Comparison of ENCODE assay signal across 1 cellular context in the genomic region with DNA sequence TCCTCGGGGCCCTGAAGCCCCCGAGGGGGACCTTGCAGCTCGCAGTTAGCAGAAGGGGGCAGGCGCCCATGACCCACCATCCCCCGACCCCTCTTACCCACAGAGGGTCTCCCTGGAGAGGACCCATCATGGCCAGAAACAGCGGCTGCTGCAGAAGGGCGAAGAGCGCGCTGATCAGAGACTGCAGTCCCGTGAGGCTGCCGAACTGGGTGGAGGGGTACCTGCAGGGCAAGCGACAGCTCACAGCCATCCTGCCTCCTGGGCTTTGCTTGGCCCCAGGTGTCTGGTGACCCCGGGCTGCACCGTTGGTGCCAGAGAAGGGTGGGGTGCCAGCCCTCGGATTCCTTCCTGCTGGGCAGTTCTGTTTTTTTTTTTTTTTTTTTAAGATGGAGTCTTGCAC.
TF ChIP-seq lines count a peak whose summit lies in the region.

No MANE protein-coding gene starts in this region.

TF ChIP-seq in IMR-90, 13 proteins besides CTCF, POLR2A, EP300 and RAD21:
- TF ChIP-seq RFX5 (IDR thresholded peaks at IDR 0.05; ENCODE audit: low read depth, low read length) (no peak), MXI1 (IDR thresholded peaks at IDR 0.05; ENCODE audit: borderline replicate concordance, low read depth, low read length) (no peak), RCOR1 (IDR thresholded peaks at IDR 0.05; ENCODE audit: insufficient replicate concordance, low read length) (no peak), NFE2L2 (IDR thresholded peaks at IDR 0.05; ENCODE audit: low read depth, low read length) (no peak), SMC3 (IDR thresholded peaks at IDR 0.05; ENCODE audit: low read depth, low read length) (no peak), BHLHE40 (IDR thresholded peaks at IDR 0.05; ENCODE audit: low read depth, low read length) (no peak), CHD1 (IDR thresholded peaks at IDR 0.05; ENCODE audit: low read depth, low read length) (no peak), FOS (IDR thresholded peaks at IDR 0.05; ENCODE audit: low read depth, low read length) (no peak), MAFK (IDR thresholded peaks at IDR 0.05; ENCODE audit: low read depth, low read length) (no peak), CEBPB (IDR thresholded peaks at IDR 0.05; ENCODE audit: low read depth, low read length) (no peak), MAZ (IDR thresholded peaks at IDR 0.05; ENCODE audit: borderline replicate concordance, low read depth, low read length) (no peak)
- TF ChIP-seq, protein P1, sequence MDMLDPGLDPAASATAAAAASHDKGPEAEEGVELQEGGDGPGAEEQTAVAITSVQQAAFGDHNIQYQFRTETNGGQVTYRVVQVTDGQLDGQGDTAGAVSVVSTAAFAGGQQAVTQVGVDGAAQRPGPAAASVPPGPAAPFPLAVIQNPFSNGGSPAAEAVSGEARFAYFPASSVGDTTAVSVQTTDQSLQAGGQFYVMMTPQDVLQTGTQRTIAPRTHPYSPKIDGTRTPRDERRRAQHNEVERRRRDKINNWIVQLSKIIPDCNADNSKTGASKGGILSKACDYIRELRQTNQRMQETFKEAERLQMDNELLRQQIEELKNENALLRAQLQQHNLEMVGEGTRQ (IDR thresholded peaks at IDR 0.05; ENCODE audit: low read depth, low read length) = no peak
- TF ChIP-seq, protein P2, sequence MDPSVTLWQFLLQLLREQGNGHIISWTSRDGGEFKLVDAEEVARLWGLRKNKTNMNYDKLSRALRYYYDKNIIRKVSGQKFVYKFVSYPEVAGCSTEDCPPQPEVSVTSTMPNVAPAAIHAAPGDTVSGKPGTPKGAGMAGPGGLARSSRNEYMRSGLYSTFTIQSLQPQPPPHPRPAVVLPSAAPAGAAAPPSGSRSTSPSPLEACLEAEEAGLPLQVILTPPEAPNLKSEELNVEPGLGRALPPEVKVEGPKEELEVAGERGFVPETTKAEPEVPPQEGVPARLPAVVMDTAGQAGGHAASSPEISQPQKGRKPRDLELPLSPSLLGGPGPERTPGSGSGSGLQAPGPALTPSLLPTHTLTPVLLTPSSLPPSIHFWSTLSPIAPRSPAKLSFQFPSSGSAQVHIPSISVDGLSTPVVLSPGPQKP (IDR thresholded peaks at IDR 0.05; ENCODE audit: borderline replicate concordance, low read depth, low read length) = no peak
